In genomic region chr14:64060648-64061096, GRCh38 we compare ENCODE assay signal across 9 cellular contexts.
DNase-seq lines count a peak whose midpoint lies in the region; ATAC-seq, FAIRE-seq and TF ChIP-seq lines count a peak whose summit lies in the region.
"Had no signal": no experiment of that assay in that cellular context is flagged by ENCODE, and none has a peak within 500 bp of the region (broad histone marks: within the 10 kb centered on the region; RNA-seq: fewer than 3 reads in every experiment).

No MANE protein-coding gene starts in this region.

- peaks cover 13% of the 10 kb centered on the region for H3K9me3 Mint-ChIP-seq in mesothelial cell of epicardium

- H4K20me1 ChIP-seq in GM12878 (ENCODE audit: control insufficient read depth, insufficient read depth) = no peaks in the 10 kb centered on the region

- H3K9me3 ChIP-seq in GM12878 (replicated peaks; ENCODE audit: control insufficient read depth, insufficient read depth, low read length) (no peaks in the 10 kb centered on the region), gastroesophageal sphincter (no peaks in the 10 kb centered on the region), esophagus muscularis mucosa (no peaks in the 10 kb centered on the region)

- H2AFZ ChIP-seq in GM12878 (ENCODE audit: control insufficient read depth, low read depth, low read length) = no peak overlapping the region

- TF ChIP-seq EP300 in GM12878 (IDR thresholded peaks at IDR 0.05; ENCODE audit: borderline replicate concordance in 1 of 2, control insufficient read depth in 1 of 2, low read depth in 2 of 2, low read length in 2 of 2) (no peak), gastroesophageal sphincter (IDR thresholded peaks at IDR 0.05) (no peak), esophagus muscularis mucosa (IDR thresholded peaks at IDR 0.05) (no peak)

- H3K4me3 ChIP-seq in GM12878 = no peak overlapping the region
- H3K4me3 ChIP-seq in gastroesophageal sphincter = no peak overlapping the region
- H3K4me3 ChIP-seq in esophagus muscularis mucosa = no peak overlapping the region

- no peak overlapping the region for H3K4me3 Mint-ChIP-seq in mesothelial cell of epicardium

- H3K36me3 ChIP-seq in GM12878 (ENCODE audit: control insufficient read depth in 2 of 2, insufficient read depth in 2 of 2, low read length in 1 of 2) (peaks cover 0 to 2% of the 10 kb centered on the region in 2 experiments; a peak in 1 of 4 replicates), gastroesophageal sphincter (peaks cover 0 to 51% of the 10 kb centered on the region in 2 donors), esophagus muscularis mucosa (peaks cover 5 to 64% (median 21%) of the 10 kb centered on the region in 4 donors)

- H3K27ac ChIP-seq in GM12878 (ENCODE audit: control insufficient read depth, insufficient read depth) (no peak overlapping the region), gastroesophageal sphincter (no peak overlapping the region), esophagus muscularis mucosa (replicated peaks in 1 of 4) (no peak overlapping the region)

- peak; percentile 92 for ATAC-seq in GM12878
- ATAC-seq in gastroesophageal sphincter = no peak
- ATAC-seq in HG02642 (IDR thresholded peaks at IDR 0.05; ENCODE audit: poor library complexity, unreplicated experiment) = no peak

- 78% methylated on average over 5 of the region's 5 CpGs for WGBS in GM12878 (ENCODE audit: insufficient coverage, insufficient replicate concordance, low lambda C conversion rate, missing lambda C conversion rate)
- 76 to 88% methylated on average over 3 of the region's 5 CpGs for WGBS in gastroesophageal sphincter (ENCODE audit: low coverage in 1 of 2), 2 donors
- WGBS in esophagus muscularis mucosa = 86% methylated on average over 5 of the region's 5 CpGs

- RAD21 ChIA-PET in GM12878 (lab: Charles Lee; ENCODE audit: unreplicated experiment) = interaction anchor here (0.5 to 1.7 kb wide), 3 partner anchors 234 to 238 kb away, joined by 3 to 5 read pairs (median 3); no protein-coding TSS in a partner anchor

- POLR2A ChIA-PET in GM12878 (lab: Charles Lee) = no interaction called here

- TF ChIP-seq POLR2A in GM12878 (IDR thresholded peaks at IDR 0.05; ENCODE audit: low read depth, low read length) (no peak), gastroesophageal sphincter (IDR thresholded peaks at IDR 0.05) (no peak), esophagus muscularis mucosa (IDR thresholded peaks at IDR 0.05; ENCODE audit: low read depth) (no peak)

- peak; percentile 56 for FAIRE-seq in GM12878 (lab: Jason Lieb, UNC)

- H3K4me2 ChIP-seq in GM12878 (ENCODE audit: control insufficient read depth, insufficient read depth) = no peak overlapping the region

- no peaks in the 10 kb centered on the region for H3K79me2 ChIP-seq in GM12878 (ENCODE audit: control insufficient read depth, insufficient read depth, low read length)

- H3K36me3 Mint-ChIP-seq in mesothelial cell of epicardium = peaks cover 37% of the 10 kb centered on the region

- SMC1A ChIA-PET in GM12878 (lab: Charles Lee; ENCODE audit: uncharacterized antibody, unreplicated experiment) = interaction anchor here (0.7 to 1.0 kb wide), 2 partner anchors 243 to 261 kb away, joined by 3 read pairs; no protein-coding TSS in a partner anchor

- no peaks in the 10 kb centered on the region for H3K27me3 ChIP-seq in GM12878 (replicated peaks in 1 of 2; ENCODE audit: control insufficient read depth in 2 of 2, insufficient read depth in 2 of 2, low read length in 1 of 2)
- H3K27me3 ChIP-seq in gastroesophageal sphincter = no peaks in the 10 kb centered on the region
- H3K27me3 ChIP-seq in esophagus muscularis mucosa = no peaks in the 10 kb centered on the region

- peak overlapping the region; percentile 57 for H3K27ac Mint-ChIP-seq in mesothelial cell of epicardium

- no TSS peak for BruUV-seq in GM12878 (replicated peaks; lab: Mats Ljungman, UMichigan)

- peak; percentile 92 for DNase-seq in ELF-1 (ENCODE audit: low read depth, low spot score)
- DNase-seq in HuH-7.5 (ENCODE audit: low spot score) = peak; percentile 12
- DNase-seq in GM12878 (ENCODE audit: low read depth, low spot score) = no peak
- DNase-seq in mesothelial cell of epicardium (ENCODE audit: low spot score in 2 of 2, unreplicated experiment in 2 of 2) = no peak
- DNase-seq in esophagus muscularis mucosa (ENCODE audit: extremely low spot score) = no peak
- no peak for DNase-seq in putamen (ENCODE audit: low spot score)
- DNase-seq: NCI-H1694 treated with DMSO at 0.1 percent for 48 hours had no signal

- CTCF ChIA-PET in GM12878 (lab: Yijun Ruan, JAX) = interaction anchor here (0.9 to 3.6 kb wide), 6 partner anchors 17 to 243 kb away, joined by 3 to 25 read pairs (median 4); partner anchors contain the start of gene ESR2

- in situ Hi-C loops in GM12878 (cut with MboI) = no loop called here

- H3K27me3 Mint-ChIP-seq in mesothelial cell of epicardium (ENCODE audit: low read depth) = no peaks in the 10 kb centered on the region

- H3K4me1 Mint-ChIP-seq in mesothelial cell of epicardium = peaks cover 24% of the 10 kb centered on the region

- no peaks in the 10 kb centered on the region for H3K4me1 ChIP-seq in GM12878 (ENCODE audit: control insufficient read depth, insufficient read depth, low read length)
- no peaks in the 10 kb centered on the region for H3K4me1 ChIP-seq in gastroesophageal sphincter
- H3K4me1 ChIP-seq in esophagus muscularis mucosa = peaks cover 0 to 7% (median 2%) of the 10 kb centered on the region in 4 donors

- intact Hi-C loops in GM12878 (cut with micrococcal nuclease; ENCODE audit: unreplicated experiment) = loop anchor here (10.0 kb wide), 1 partner anchor 234 kb away; the partner anchor contains the start of gene ESR2
- intact Hi-C loops in esophagus muscularis mucosa (cut with DNase I) = no loop called here

- peak; percentile 42 for TF ChIP-seq RAD21 in GM12878 (IDR thresholded peaks at IDR 0.05; ENCODE audit: insufficient read depth, low read depth, low read length)

- H3K9ac ChIP-seq in GM12878 (ENCODE audit: control insufficient read depth, insufficient read depth, low read length) = no peak overlapping the region

- TF ChIP-seq CTCF in GM12878 (IDR thresholded peaks at IDR 0.05 in 2 of 3, conservative IDR thresholded peaks at IDR 0.05 in 1 of 3; ENCODE audit: control insufficient read depth in 2 of 3, extremely low read depth in 1 of 3, insufficient read depth in 1 of 3, low read depth in 3 of 3, low read length in 3 of 3) (peak; percentile 34 to 67 (median 50); a peak in 5 of 6 replicates), mesothelial cell of epicardium (IDR thresholded peaks at IDR 0.05; ENCODE audit: unreplicated experiment) (peak; percentile 52), gastroesophageal sphincter (IDR thresholded peaks at IDR 0.05) (peak in 1 of 4 experiments; percentile 34), esophagus muscularis mucosa (IDR thresholded peaks at IDR 0.05) (peak in 1 of 3 experiments; percentile 36)

TF ChIP-seq in GM12878, 131 proteins besides CTCF, POLR2A, EP300 and RAD21:
- no peak for TF ChIP-seq MEF2A (IDR thresholded peaks at IDR 0.05; ENCODE audit: insufficient read depth, low read depth, low read length)
- peak; percentile 17; the same call in 1 of the 2 replicates for TF ChIP-seq SMC3 (IDR thresholded peaks at IDR 0.05; ENCODE audit: borderline replicate concordance, low read length)

Comparison
In these comparisons a context has a peak if more than half of its experiments do, and no peak if none do; other contexts are left out.
1. DNase-seq: peak in ELF-1 (single experiment) and HuH-7.5 (single experiment); none in GM12878 (single experiment), mesothelial cell of epicardium (0 of 2), esophagus muscularis mucosa (single experiment) and putamen (single experiment).